ENCODE assay signal across 17 cellular contexts in the genomic region with DNA sequence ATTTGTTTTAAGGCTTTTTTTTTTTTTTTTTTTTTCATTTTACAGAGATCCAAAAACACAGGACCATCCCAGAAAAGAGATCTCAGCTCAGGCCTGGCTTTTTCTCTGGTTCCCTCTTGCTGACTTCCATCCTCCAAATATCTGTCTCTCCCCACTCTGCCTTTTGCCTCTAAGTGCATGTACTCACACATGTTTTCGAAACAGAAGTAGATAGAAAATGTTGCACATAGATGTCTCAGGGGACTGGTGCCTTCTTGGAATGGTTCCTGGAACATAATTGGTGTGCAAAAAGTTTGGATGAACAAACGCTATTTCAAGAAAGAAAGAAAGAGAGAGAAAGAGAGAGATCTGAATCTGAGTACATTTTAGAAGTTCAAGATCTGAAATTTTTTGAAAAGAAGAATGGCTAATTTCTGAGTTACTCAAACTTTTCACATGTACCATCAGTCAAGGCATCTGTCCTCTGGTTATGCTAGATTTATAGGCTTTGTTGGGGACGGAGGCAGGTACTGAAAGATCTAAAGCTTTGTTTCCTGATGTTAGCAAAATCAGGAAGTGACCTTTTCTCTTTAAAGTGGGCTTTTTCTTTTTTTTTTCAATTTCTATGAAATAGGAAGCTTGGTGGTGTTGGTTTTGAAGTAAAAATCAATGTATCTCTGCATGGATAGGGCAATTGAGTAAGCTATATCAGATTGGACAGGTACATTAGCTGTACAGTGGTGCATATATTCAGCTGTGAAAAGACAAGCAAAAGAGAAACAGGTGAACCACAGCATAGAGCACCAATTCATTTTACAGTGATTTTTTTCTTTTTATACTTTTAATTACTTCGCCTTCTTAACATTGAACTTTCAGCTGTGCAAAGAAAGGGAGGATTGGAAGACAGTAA. TPM values are rescaled to one million over a fixed set of nuclear protein-coding genes. Genes with fewer than 3 reads are reported as not detected.
DNase-seq lines count a peak whose midpoint lies in the region; ATAC-seq and TF ChIP-seq lines count a peak whose summit lies in the region.
"Had no signal": no experiment of that assay in that cellular context is flagged by ENCODE, and none has a peak within 500 bp of the region (broad histone marks: within the 10 kb centered on the region; RNA-seq: fewer than 3 reads in every experiment).

No MANE protein-coding gene starts in this region.

- H3K36me3 Mint-ChIP-seq in activated T-cell treated with anti-CD3 and anti-CD28 coated beads, Interleukin-2, amount 50 U/mL, for 24 hours (ENCODE audit: low read depth), result no peaks in the 10 kb centered on the region
- H3K36me3 Mint-ChIP-seq in activated T-cell treated with anti-CD3 and anti-CD28 coated beads, Interleukin-2, amount 50 U/mL, for 4 hours (ENCODE audit: insufficient read depth), result no peaks in the 10 kb centered on the region

- no peak overlapping the region for H3K4me3 ChIP-seq in Loucy (ENCODE audit: low read length, poor library complexity, severe bottlenecking)
- no peak overlapping the region for H3K4me3 ChIP-seq in astrocyte of the cerebellum (ENCODE audit: low read depth, low read length)
- no peak overlapping the region for H3K4me3 ChIP-seq in skeletal muscle cell (ENCODE audit: low read depth, low read length)
- H3K4me3 ChIP-seq in stomach, result no peak overlapping the region
- H3K4me3 ChIP-seq: cardiac muscle cell, pancreas had no signal

- intact Hi-C loops in stomach (cut with DNase I; ENCODE audit: low total_unique reads), result no loop called here

- H3K79me2 ChIP-seq in Loucy (ENCODE audit: insufficient read depth, low read length), result no peaks in the 10 kb centered on the region

- ATAC-seq in activated T-cell treated with anti-CD3 and anti-CD28 coated beads, Interleukin-2, amount 50 U/mL, for 4 hours, result no peak
- ATAC-seq in GM21515 (IDR thresholded peaks at IDR 0.05; ENCODE audit: unreplicated experiment), result no peak
- ATAC-seq: Panc1, pancreas had no signal

- in situ Hi-C loops in astrocyte of the cerebellum (cut with HindIII; ENCODE audit: low sequenced_read_pairs), result no loop called here

- H2AFZ ChIP-seq in Loucy (ENCODE audit: low read length), result peak overlapping the region; percentile 59

- H3F3A ChIP-seq in Loucy (ENCODE audit: low read depth), result no peaks in the 10 kb centered on the region

- H3K9me3 Mint-ChIP-seq in activated T-cell treated with anti-CD3 and anti-CD28 coated beads, Interleukin-2, amount 50 U/mL, for 24 hours, result no peaks in the 10 kb centered on the region
- no peaks in the 10 kb centered on the region for H3K9me3 Mint-ChIP-seq in activated T-cell treated with anti-CD3 and anti-CD28 coated beads, Interleukin-2, amount 50 U/mL, for 4 hours

- no peak for TF ChIP-seq POLR2A in stomach (IDR thresholded peaks at IDR 0.05)

- peak overlapping the region; percentile 7 for H3K4me2 ChIP-seq in Loucy (ENCODE audit: low read depth, low read length, poor library complexity, severe bottlenecking)

- H3K9ac ChIP-seq in Loucy (ENCODE audit: low read depth, low read length, poor library complexity, severe bottlenecking), result no peak overlapping the region

- H4K20me1 ChIP-seq in Loucy (ENCODE audit: insufficient read depth, low read length, poor library complexity, severe bottlenecking), result no peaks in the 10 kb centered on the region

- no peaks in the 10 kb centered on the region for H3K27me3 ChIP-seq in Loucy (ENCODE audit: insufficient read depth, low read length, poor library complexity, severe bottlenecking)
- H3K27me3 ChIP-seq in stomach, result no peaks in the 10 kb centered on the region
- H3K27me3 ChIP-seq: pancreas had no signal

- WGBS in stomach, 5 donors, result 68 to 86% (median 80%) methylated on average over 4 of the region's 4 CpGs

- H3K4me1 Mint-ChIP-seq in activated T-cell treated with anti-CD3 and anti-CD28 coated beads, Interleukin-2, amount 50 U/mL, for 24 hours (ENCODE audit: low read depth), result peaks cover 23% of the 10 kb centered on the region
- H3K4me1 Mint-ChIP-seq in activated T-cell treated with anti-CD3 and anti-CD28 coated beads, Interleukin-2, amount 50 U/mL, for 4 hours (ENCODE audit: low read depth), result peaks cover 19% of the 10 kb centered on the region

- H3K27me3 Mint-ChIP-seq in activated T-cell treated with anti-CD3 and anti-CD28 coated beads, Interleukin-2, amount 50 U/mL, for 24 hours, result no peaks in the 10 kb centered on the region
- no peaks in the 10 kb centered on the region for H3K27me3 Mint-ChIP-seq in activated T-cell treated with anti-CD3 and anti-CD28 coated beads, Interleukin-2, amount 50 U/mL, for 4 hours (ENCODE audit: low read depth)

- no peaks in the 10 kb centered on the region for H3K9me3 ChIP-seq in Loucy (ENCODE audit: insufficient read depth, low read depth, low read length)
- no peaks in the 10 kb centered on the region for H3K9me3 ChIP-seq in stomach
- H3K9me3 ChIP-seq: pancreas had no signal

- no peak for TF ChIP-seq CTCF in Loucy (conservative IDR thresholded peaks at IDR 0.05; ENCODE audit: low read length)
- no peak for TF ChIP-seq CTCF in astrocyte of the cerebellum (IDR thresholded peaks at IDR 0.05; ENCODE audit: low read depth, low read length, missing control alignments)
- no peak for TF ChIP-seq CTCF in stomach (IDR thresholded peaks at IDR 0.05)

- no peak for TF ChIP-seq EP300 in stomach (IDR thresholded peaks at IDR 0.05)

- H3K4me1 ChIP-seq in Loucy (ENCODE audit: insufficient read depth, low read length, poor library complexity, severe bottlenecking) (peaks cover 10% of the 10 kb centered on the region), stomach (peaks cover 0 to 7% (median 0%) of the 10 kb centered on the region in 4 donors)
- H3K4me1 ChIP-seq: pancreas had no signal

- H3K27ac ChIP-seq in stomach, result no peak overlapping the region
- H3K27ac ChIP-seq: cardiac muscle cell, pancreas had no signal

- H3K36me3 ChIP-seq in Loucy (ENCODE audit: insufficient read depth, low read length) (no peaks in the 10 kb centered on the region), stomach (no peaks in the 10 kb centered on the region)
- H3K36me3 ChIP-seq: cardiac muscle cell, pancreas had no signal

- DNase-seq in activated T-cell treated with anti-CD3 and anti-CD28 coated beads, Interleukin-2, amount 50 U/mL, for 24 hours, result no peak
- no peak for DNase-seq in activated T-cell treated with anti-CD3 and anti-CD28 coated beads, Interleukin-2, amount 50 U/mL, for 4 hours
- DNase-seq in astrocyte of the cerebellum (ENCODE audit: low read depth), result peak; percentile 12
- DNase-seq in skeletal muscle cell (ENCODE audit: low read depth), result peak; percentile 65
- DNase-seq in NCI-H1930 (lab: John Stamatoyannopoulos, UW), result no peak
- no peak for DNase-seq in stomach
- DNase-seq: activated CD4-positive, alpha-beta T cell treated with anti-CD3 and anti-CD28 coated beads, Interleukin-2, amount 50 U/mL, for 1 hour; activated effector memory CD4-positive, alpha-beta T cell treated with anti-CD3 and anti-CD28 coated beads, Interleukin-2, amount 50 U/mL, for 16 hours; endodermal cell; kidney; NCI-H1105 treated with DMSO at 0.1 percent for 48 hours; NCI-H446 treated with DMSO at 0.1 percent for 48 hours; pancreas had no signal

- no peak overlapping the region for H3K4me3 Mint-ChIP-seq in activated T-cell treated with anti-CD3 and anti-CD28 coated beads, Interleukin-2, amount 50 U/mL, for 24 hours
- no peak overlapping the region for H3K4me3 Mint-ChIP-seq in activated T-cell treated with anti-CD3 and anti-CD28 coated beads, Interleukin-2, amount 50 U/mL, for 4 hours
- H3K4me3 Mint-ChIP-seq: endodermal cell had no signal

- peak overlapping the region; percentile 20 for H3K27ac Mint-ChIP-seq in activated T-cell treated with anti-CD3 and anti-CD28 coated beads, Interleukin-2, amount 50 U/mL, for 24 hours
- H3K27ac Mint-ChIP-seq: endodermal cell had no signal

- H3K9me2 ChIP-seq in Loucy (replicated peaks; ENCODE audit: low read depth, low read length), result no peaks in the 10 kb centered on the region

RNA-seq across cellular contexts. Expression of gene TNFSF8, which starts 8.5 kb away (rescaled TPM):
- 100 to 1,000 TPM; 130 to 192 (median 141) TPM for total RNA-seq in activated T-cell treated with anti-CD3 and anti-CD28 coated beads, Interleukin-2, amount 50 U/mL, for 4 hours
- total RNA-seq in stomach, result 10 to 100 TPM in 1 of 5 donors, 1 to 10 TPM in 2, not detected in 2; 5.3 to 14.0 (median 5.8) TPM
- polyA plus RNA-seq in stomach, result 1 to 10 TPM in 1 of 3 donors, under 1 TPM in 2; 0.40 to 1.1 (median 0.81) TPM
- total RNA-seq: cardiac muscle cell, endodermal cell had no signal
- polyA plus RNA-seq: cardiac muscle cell had no signal

Comparison
In these comparisons a context has a peak if more than half of its experiments do, and no peak if none do; other contexts are left out.
1. DNase-seq: peak in astrocyte of the cerebellum (single experiment) and skeletal muscle cell (single experiment); none in activated T-cell treated with anti-CD3 and anti-CD28 coated beads, Interleukin-2, amount 50 U/mL, for 24 hours (single experiment), activated T-cell treated with anti-CD3 and anti-CD28 coated beads, Interleukin-2, amount 50 U/mL, for 4 hours (single experiment), NCI-H1930 (0 of 2) and stomach (single experiment).
2. RNA of gene TNFSF8, which starts 8.5 kb away (total RNA-seq): 130 to 192 TPM in activated T-cell treated with anti-CD3 and anti-CD28 coated beads, Interleukin-2, amount 50 U/mL, for 4 hours; 5.3 to 14.0 TPM in stomach; every median in the first group is over 4 times any median in the second.